ENCODE assay signal across 31 cellular contexts in the genomic region with DNA sequence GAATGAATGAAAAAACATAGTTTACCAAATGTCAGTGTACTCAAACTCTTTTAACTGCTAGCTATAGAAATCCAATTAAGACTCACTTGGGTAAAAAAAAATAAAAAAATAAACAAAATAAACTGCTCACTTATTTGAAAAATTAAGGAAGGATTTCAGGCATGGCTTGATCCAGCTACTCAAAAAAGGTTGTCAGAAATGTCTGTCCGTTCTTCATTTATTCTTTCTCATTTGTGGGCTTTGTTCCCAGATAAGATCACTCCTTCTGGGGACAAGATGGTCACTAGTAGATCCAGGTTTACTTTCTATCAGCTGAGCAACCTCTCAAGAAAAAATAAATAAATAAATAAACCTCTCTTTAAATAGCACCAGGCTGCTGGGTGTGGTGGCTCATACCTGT.
"Had no signal": no experiment of that assay in that cellular context is flagged by ENCODE, and none has a peak within 500 bp of the region (broad histone marks: within the 10 kb centered on the region; RNA-seq: fewer than 3 reads in every experiment).

No MANE protein-coding gene starts in this region.

- H3K36me3 ChIP-seq: adrenal gland, ascending aorta, brain microvascular endothelial cell, breast epithelium, cardiac muscle cell had no signal

- DNase-seq: activated effector memory CD4-positive, alpha-beta T cell treated with anti-CD3 and anti-CD28 coated beads, Interleukin-2, amount 50 U/mL, for 16 hours; activated effector memory CD4-positive, alpha-beta T cell treated with Interleukin-2 at 50 U/mL for 16 hours; activated gamma-delta T cell; activated gamma-delta T cell treated with Interleukin-2 at 50 U/mL for 16 hours; activated naive CD4-positive, alpha-beta T cell; activated naive CD4-positive, alpha-beta T cell treated with anti-CD3 and anti-CD28 coated beads for 36 hours; activated naive CD4-positive, alpha-beta T cell treated with anti-CD3 and anti-CD28 coated beads, Interleukin-2, amount 10 ng/mL, durations not matched to agents 7 days and 5 days; activated naive CD4-positive, alpha-beta T cell treated with anti-CD3 and anti-CD28 coated beads, Interleukin-2, amount 50 U/mL, for 16 hours; activated naive CD4-positive, alpha-beta T cell treated with Interleukin-2 at 50 U/mL for 16 hours; activated naive CD8-positive, alpha-beta T cell treated with anti-CD3 and anti-CD28 coated beads for 36 hours; activated naive CD8-positive, alpha-beta T cell treated with anti-CD3 and anti-CD28 coated beads, Interleukin-2, amount 10 ng/mL, durations not matched to agents 7 days and 5 days; activated naive CD8-positive, alpha-beta T cell treated with anti-CD3 and anti-CD28 coated beads, Interleukin-2, amount 50 U/mL, for 24 hours; activated T-cell treated with anti-CD3 and anti-CD28 coated beads, Interleukin-2, amount 50 U/mL, for 1 hour; activated T-cell treated with anti-CD3 and anti-CD28 coated beads, Interleukin-2, amount 50 U/mL, for 24 hours; activated T-cell treated with anti-CD3 and anti-CD28 coated beads, Interleukin-2, amount 50 U/mL, for 4 hours; activated T-cell treated with anti-CD3 and anti-CD28 coated beads, Interleukin-2, amount 50 U/mL, for 48 hours; activated T-cell treated with anti-CD3 and anti-CD28 coated beads, Interleukin-2, amount 50 U/mL, for 72 hours; adrenal gland; amniotic stem cell; amygdala; aorta; body of pancreas; brain microvascular endothelial cell; central memory CD4-positive, alpha-beta T cell; cerebellar nuclear complex had no signal

- H3K27me3 ChIP-seq: adrenal gland, ascending aorta, body of pancreas, brain microvascular endothelial cell, breast epithelium, cardiac muscle cell had no signal

- FAIRE-seq: astrocyte had no signal

- H3K27ac ChIP-seq: adrenal gland, ascending aorta, body of pancreas, brain microvascular endothelial cell, breast epithelium, cardiac muscle cell had no signal

- H3K4me3 ChIP-seq: adrenal gland, ascending aorta, body of pancreas, breast epithelium, cardiac muscle cell had no signal

- ATAC-seq: activated naive CD4-positive, alpha-beta T cell treated with anti-CD3 and anti-CD28 coated beads, Interleukin-2, amount 50 U/mL, for 72 hours; activated naive CD8-positive, alpha-beta T cell treated with anti-CD3 and anti-CD28 coated beads, Interleukin-2, amount 50 U/mL, for 24 hours; activated T-cell treated with anti-CD3 and anti-CD28 coated beads, Interleukin-2, amount 50 U/mL, for 4 hours; activated T-cell treated with anti-CD3 and anti-CD28 coated beads, Interleukin-2, amount 50 U/mL, for 72 hours; activated T-helper 17 cell treated with anti-CD3 and anti-CD28 coated beads, Interleukin-2, amount 50 U/mL, for 72 hours; body of pancreas had no signal

- H3K4me1 ChIP-seq: adrenal gland, ascending aorta had no signal

- H3K9me3 ChIP-seq: adrenal gland, ascending aorta, body of pancreas, breast epithelium had no signal
